8 cellular contexts compared by ENCODE assay signal in the genomic region with DNA sequence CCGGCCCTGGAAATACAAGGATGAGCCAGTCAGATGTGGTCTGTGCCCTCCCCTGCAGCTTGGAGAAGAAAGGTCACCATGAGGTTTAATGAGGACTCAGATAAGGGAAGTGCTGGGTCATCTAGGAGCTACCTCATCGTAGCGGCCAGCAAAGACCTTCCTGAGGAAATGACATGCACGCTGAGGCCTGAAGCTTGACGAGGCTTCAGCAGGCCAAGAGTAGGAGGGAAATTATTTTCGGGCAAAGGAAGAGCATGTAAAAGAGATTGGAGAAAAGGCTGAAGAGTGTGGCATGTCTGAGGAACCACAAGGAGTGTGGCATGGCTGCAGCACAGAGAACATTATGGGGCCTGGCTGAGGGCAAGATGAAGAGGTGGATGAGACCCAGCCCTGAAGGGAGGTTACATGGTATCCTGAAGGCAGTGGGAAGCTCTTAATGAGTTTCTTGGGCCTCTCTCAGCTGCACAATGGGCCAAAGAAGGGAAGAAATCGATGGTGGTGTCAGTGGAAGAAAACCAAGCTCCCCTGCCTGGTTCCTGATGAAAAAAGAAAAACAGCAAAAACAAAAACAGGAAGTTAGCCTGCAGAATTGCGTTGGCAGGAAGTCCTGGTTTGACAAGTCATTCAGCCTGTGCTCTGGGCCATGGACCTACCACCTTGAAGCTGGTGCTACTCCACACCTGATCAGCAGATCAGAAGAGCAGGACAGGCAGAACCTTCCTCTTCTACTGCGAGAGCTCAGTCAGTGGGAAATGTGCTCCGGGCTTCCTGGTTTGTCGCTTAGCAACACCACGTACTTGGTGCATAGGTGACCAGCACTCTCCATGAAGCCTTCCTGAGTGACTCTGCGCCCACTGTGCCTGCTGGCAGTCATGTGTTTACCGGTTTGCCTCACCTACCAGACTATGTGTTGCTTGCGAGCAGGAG.
A peak's percentile ranks its signal among the peaks of the same experiment; 100 is the strongest.
DNase-seq lines count a peak whose midpoint lies in the region; ATAC-seq and TF ChIP-seq lines count a peak whose summit lies in the region.

No MANE protein-coding gene starts in this region.

- 73% methylated on average over 15 of the region's 15 CpGs for WGBS in suprapubic skin

- no peaks in the 10 kb centered on the region for H3K36me3 Mint-ChIP-seq in activated T-cell treated with anti-CD3 and anti-CD28 coated beads, Interleukin-2, amount 50 U/mL, for 4 hours (ENCODE audit: insufficient read depth)
- H3K36me3 Mint-ChIP-seq in MCF 10A (ENCODE audit: insufficient read depth, unreplicated experiment) = peaks cover 5% of the 10 kb centered on the region

- intact Hi-C loops in MCF 10A (cut with micrococcal nuclease) = no loop called here

- peak; percentile 83 for ATAC-seq in GM21825 (IDR thresholded peaks at IDR 0.05; ENCODE audit: unreplicated experiment)
- ATAC-seq in activated T-cell treated with anti-CD3 and anti-CD28 coated beads, Interleukin-2, amount 50 U/mL, for 4 hours = peak; percentile 86 to 92

- H3K9me3 Mint-ChIP-seq in activated T-cell treated with anti-CD3 and anti-CD28 coated beads, Interleukin-2, amount 50 U/mL, for 4 hours = no peaks in the 10 kb centered on the region
- H3K9me3 Mint-ChIP-seq in MCF 10A (ENCODE audit: unreplicated experiment) = no peaks in the 10 kb centered on the region

- BruUV-seq in MCF 10A (replicated peaks; lab: Mats Ljungman, UMichigan) = no TSS peak

- H3K27ac ChIP-seq in suprapubic skin = no peak overlapping the region

- POLR2A ChIA-PET in MCF 10A (lab: Yijun Ruan, JAX) = no interaction called here

- H3K4me1 ChIP-seq in suprapubic skin = peaks cover 11% of the 10 kb centered on the region

- H3K27ac Mint-ChIP-seq in MCF 10A (ENCODE audit: low read depth, unreplicated experiment) = no peak overlapping the region

- in situ Hi-C loops in GM13977 (cut with MboI; ENCODE audit: low pct_unique_long_range_greater_than_20kb, low sequenced_read_pairs, unreplicated experiment) = no loop called here

- H3K36me3 ChIP-seq in suprapubic skin = no peaks in the 10 kb centered on the region

- no peak for TF ChIP-seq POLR2A in suprapubic skin (IDR thresholded peaks at IDR 0.05)

- H3K27me3 Mint-ChIP-seq in activated T-cell treated with anti-CD3 and anti-CD28 coated beads, Interleukin-2, amount 50 U/mL, for 4 hours (ENCODE audit: low read depth) = no peaks in the 10 kb centered on the region
- H3K27me3 Mint-ChIP-seq in MCF 10A (ENCODE audit: insufficient read depth, unreplicated experiment) = no peaks in the 10 kb centered on the region

- TF ChIP-seq EP300 in suprapubic skin (IDR thresholded peaks at IDR 0.05) = no peak

- peaks cover 40% of the 10 kb centered on the region for H3K4me1 Mint-ChIP-seq in activated T-cell treated with anti-CD3 and anti-CD28 coated beads, Interleukin-2, amount 50 U/mL, for 4 hours (ENCODE audit: low read depth)
- H3K4me1 Mint-ChIP-seq in MCF 10A (ENCODE audit: insufficient read depth, unreplicated experiment) = no peaks in the 10 kb centered on the region

- CTCF ChIA-PET in MCF 10A (lab: Yijun Ruan, JAX) = interaction anchor here (0.6 kb wide), 1 partner anchor 88 kb away, joined by 6 read pairs; no protein-coding TSS in a partner anchor

- no peak overlapping the region for H3K4me3 ChIP-seq in suprapubic skin

- no peaks in the 10 kb centered on the region for H3K27me3 ChIP-seq in suprapubic skin

- H3K4me3 Mint-ChIP-seq in activated T-cell treated with anti-CD3 and anti-CD28 coated beads, Interleukin-2, amount 50 U/mL, for 4 hours = peak overlapping the region; percentile 22
- H3K4me3 Mint-ChIP-seq in MCF 10A (ENCODE audit: unreplicated experiment) = no peak overlapping the region

- DNase-seq in GM13977 (ENCODE audit: low spot score) (peak; percentile 43), NCI-H2196 treated with DMSO at 0.1 percent for 48 hours (lab: John Stamatoyannopoulos, UW; ENCODE audit: unreplicated experiment) (peak; percentile 33), iPS-NIHi11 (ENCODE audit: low spot score) (peak; percentile 42), MCF 10A (ENCODE audit: unreplicated experiment) (no peak), suprapubic skin (ENCODE audit: low spot score in 2 of 2) (no peak)
- peak; percentile 24 for DNase-seq in activated T-cell treated with anti-CD3 and anti-CD28 coated beads, Interleukin-2, amount 50 U/mL, for 4 hours
- DNase-seq in stimulated activated CD8-positive, alpha-beta memory T cell treated with anti-CD3 and anti-CD28 coated beads, Interleukin-12 subunit alpha, Interleukin-12 subunit beta, amount 100 ng/mL, for 4 hours (ENCODE audit: low read depth) = peak; percentile 6

- TF ChIP-seq CTCF in GM13977 (IDR thresholded peaks at IDR 0.05; ENCODE audit: extremely low read depth, insufficient read depth, missing control alignments) (no peak), MCF 10A (IDR thresholded peaks at IDR 0.05; ENCODE audit: unreplicated experiment) (no peak), suprapubic skin (IDR thresholded peaks at IDR 0.05) (no peak)

- no peaks in the 10 kb centered on the region for H3K9me3 ChIP-seq in suprapubic skin

Comparison
In these comparisons a context has a peak if more than half of its experiments do, and no peak if none do; other contexts are left out.
1. DNase-seq: peak in GM13977 (single experiment), NCI-H2196 treated with DMSO at 0.1 percent for 48 hours (single experiment), activated T-cell treated with anti-CD3 and anti-CD28 coated beads, Interleukin-2, amount 50 U/mL, for 4 hours (single experiment), iPS-NIHi11 (single experiment) and stimulated activated CD8-positive, alpha-beta memory T cell treated with anti-CD3 and anti-CD28 coated beads, Interleukin-12 subunit alpha, Interleukin-12 subunit beta, amount 100 ng/mL, for 4 hours (single experiment); none in MCF 10A (single experiment) and suprapubic skin (0 of 2).